Comparison of ENCODE assay signal across 20 cellular contexts in the genomic region with DNA sequence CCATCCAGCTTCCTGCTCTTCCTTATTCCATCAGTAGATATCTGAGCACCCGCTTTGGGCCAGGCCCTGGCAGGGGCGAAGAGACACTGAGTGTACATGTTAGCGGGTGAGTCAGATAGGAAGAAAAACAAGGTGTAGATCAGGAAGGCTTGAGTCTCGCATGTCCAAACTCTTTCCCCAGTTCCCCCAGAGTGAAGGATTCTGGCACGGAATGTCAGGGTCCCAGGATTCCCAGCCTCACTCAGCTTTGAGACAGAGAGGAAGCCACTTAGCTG. TPM values are rescaled to one million over a fixed set of nuclear protein-coding genes. Genes with fewer than 3 reads are reported as not detected.
DNase-seq lines count a peak whose midpoint lies in the region; ATAC-seq, FAIRE-seq and TF ChIP-seq lines count a peak whose summit lies in the region.
"Had no signal": no experiment of that assay in that cellular context is flagged by ENCODE, and none has a peak within 500 bp of the region (broad histone marks: within the 10 kb centered on the region; RNA-seq: fewer than 3 reads in every experiment).

No MANE protein-coding gene starts in this region.

- no peaks in the 10 kb centered on the region for H3K36me3 Mint-ChIP-seq in stimulated activated memory B cell treated with anti-CD40 and anti-IgM and Interleukin-4, amounts not matched to agents 10 μg/mL and 1 μg/mL and 100 μg/mL, for 72 hours
- H3K36me3 Mint-ChIP-seq: CD14-positive monocyte; CD8-positive, alpha-beta T cell; IgD-negative memory B cell had no signal

- H3K79me2 ChIP-seq in keratinocyte (ENCODE audit: control insufficient read depth, insufficient read depth, low read length): no peaks in the 10 kb centered on the region

- H3K27ac ChIP-seq in BLaER1 (peak overlapping the region; percentile 85), keratinocyte (ENCODE audit: control insufficient read depth, insufficient read depth, low read length) (no peak overlapping the region)

- no peak overlapping the region for H3K9ac ChIP-seq in BLaER1
- H3K9ac ChIP-seq in keratinocyte (ENCODE audit: control insufficient read depth, extremely low read depth, insufficient read depth, low read length): no peak overlapping the region

- no peaks in the 10 kb centered on the region for H3K27me3 Mint-ChIP-seq in stimulated activated memory B cell treated with anti-CD40 and anti-IgM and Interleukin-4, amounts not matched to agents 10 μg/mL and 1 μg/mL and 100 μg/mL, for 72 hours
- H3K27me3 Mint-ChIP-seq: IgD-negative memory B cell had no signal

- H3K4me3 ChIP-seq in BLaER1 (no peak overlapping the region), bronchial epithelial cell (ENCODE audit: low read depth, low read length) (no peak overlapping the region), keratinocyte (ENCODE audit: control insufficient read depth in 2 of 3, extremely low read depth in 1 of 3, insufficient read depth in 2 of 3, low read depth in 1 of 3, low read length in 3 of 3) (no peak overlapping the region)

- H4K20me1 ChIP-seq in BLaER1: no peaks in the 10 kb centered on the region
- H4K20me1 ChIP-seq in keratinocyte (ENCODE audit: control insufficient read depth, extremely low read depth, insufficient read depth, low read length): no peaks in the 10 kb centered on the region

- H3K27me3 ChIP-seq in BLaER1: no peaks in the 10 kb centered on the region
- H3K27me3 ChIP-seq in bronchial epithelial cell (ENCODE audit: control insufficient read depth, insufficient read depth, low read length): no peaks in the 10 kb centered on the region
- H3K27me3 ChIP-seq in keratinocyte (ENCODE audit: control insufficient read depth, extremely low read depth, insufficient read depth, low read length): peaks cover 10% of the 10 kb centered on the region

- H3K27ac Mint-ChIP-seq in stimulated activated memory B cell treated with anti-CD40 and anti-IgM and Interleukin-4, amounts not matched to agents 10 μg/mL and 1 μg/mL and 100 μg/mL, for 72 hours: peak overlapping the region; percentile 36
- H3K27ac Mint-ChIP-seq: CD14-positive monocyte; CD8-positive, alpha-beta T cell; H9 had no signal

- H3K4me2 ChIP-seq in BLaER1 (peak overlapping the region; percentile 81), keratinocyte (ENCODE audit: control insufficient read depth, extremely low read depth, insufficient read depth, low read depth, low read length) (no peak overlapping the region)

- FAIRE-seq in bronchial epithelial cell (lab: Jason Lieb, UNC) (no peak), keratinocyte (lab: Jason Lieb, UNC) (no peak)
- FAIRE-seq: D721Med, GM12892, GM19239 had no signal

- H3K4me1 ChIP-seq in BLaER1 (peaks cover 95% of the 10 kb centered on the region), keratinocyte (ENCODE audit: control insufficient read depth, extremely low read depth, insufficient read depth, low read length) (no peaks in the 10 kb centered on the region)

- dilution Hi-C loops in keratinocyte (cut with MboI; ENCODE audit: extremely low pct_ligation_motif_present, low sequenced_read_pairs): no loop called here

- H3K9me3 Mint-ChIP-seq in stimulated activated memory B cell treated with anti-CD40 and anti-IgM and Interleukin-4, amounts not matched to agents 10 μg/mL and 1 μg/mL and 100 μg/mL, for 72 hours: no peaks in the 10 kb centered on the region
- H3K9me3 Mint-ChIP-seq: CD8-positive, alpha-beta T cell; H9; IgD-negative memory B cell had no signal

- no peak for TF ChIP-seq CTCF in bronchial epithelial cell (IDR thresholded peaks at IDR 0.05; ENCODE audit: insufficient read depth, low read length, severe bottlenecking)
- no peak for TF ChIP-seq CTCF in keratinocyte (optimal IDR thresholded peaks at IDR 0.05 in 1 of 3, IDR thresholded peaks at IDR 0.05 in 1 of 3, conservative IDR thresholded peaks at IDR 0.05 in 1 of 3; ENCODE audit: extremely low read depth in 1 of 3, insufficient read depth in 2 of 3, low read length in 3 of 3)

- no peaks in the 10 kb centered on the region for H3K36me3 ChIP-seq in BLaER1
- H3K36me3 ChIP-seq in bronchial epithelial cell (ENCODE audit: control insufficient read depth, insufficient read depth, low read length): no peaks in the 10 kb centered on the region
- no peaks in the 10 kb centered on the region for H3K36me3 ChIP-seq in keratinocyte (ENCODE audit: control insufficient read depth in 2 of 2, extremely low read depth in 1 of 2, insufficient read depth in 2 of 2, low read length in 2 of 2)

- H3K9me1 ChIP-seq in keratinocyte (ENCODE audit: control insufficient read depth, extremely low read depth, insufficient read depth, low read length): no peaks in the 10 kb centered on the region

- ATAC-seq in stimulated activated memory B cell treated with anti-CD40 and anti-IgM and Interleukin-4, amounts not matched to agents 10 μg/mL and 1 μg/mL and 100 μg/mL, for 72 hours: no peak
- no peak for ATAC-seq in HG02798 (IDR thresholded peaks at IDR 0.05; ENCODE audit: poor library complexity, unreplicated experiment)
- ATAC-seq: CD8-positive, alpha-beta T cell had no signal

- H3K9me3 ChIP-seq in BLaER1 (no peaks in the 10 kb centered on the region), keratinocyte (ENCODE audit: control insufficient read depth, low read depth, low read length) (no peaks in the 10 kb centered on the region)

- peaks cover 26% of the 10 kb centered on the region for H3K4me1 Mint-ChIP-seq in stimulated activated memory B cell treated with anti-CD40 and anti-IgM and Interleukin-4, amounts not matched to agents 10 μg/mL and 1 μg/mL and 100 μg/mL, for 72 hours
- H3K4me1 Mint-ChIP-seq: H9 had no signal

- peak; percentile 65 for DNase-seq in bronchial epithelial cell (ENCODE audit: low read depth)
- DNase-seq in keratinocyte (ENCODE audit: low read depth, low spot score): peak; percentile 21
- no peak for DNase-seq in activated CD8-positive, alpha-beta memory T cell treated with anti-CD3 and anti-CD28 coated beads, Interleukin-2, amount 50 U/mL, for 48 hours
- no peak for DNase-seq in NCI-H146 treated with DMSO at 0.1 percent for 48 hours (lab: John Stamatoyannopoulos, UW; ENCODE audit: unreplicated experiment)
- DNase-seq: ACHN; CD8-positive, alpha-beta T cell; COR-L47; DMS79 treated with DMSO at 0.1 percent for 48 hours; GDM1; GOT3; H9 had no signal

- no peak overlapping the region for H3K4me3 Mint-ChIP-seq in stimulated activated memory B cell treated with anti-CD40 and anti-IgM and Interleukin-4, amounts not matched to agents 10 μg/mL and 1 μg/mL and 100 μg/mL, for 72 hours
- H3K4me3 Mint-ChIP-seq: CD14-positive monocyte; CD8-positive, alpha-beta T cell; H9 had no signal

- H2AFZ ChIP-seq in keratinocyte (ENCODE audit: control insufficient read depth, low read length): no peak overlapping the region

RNA-seq across cellular contexts. Expression of a gene that starts 24.1 kb away (rescaled TPM):
- 11.1 and 12.8 TPM in 2 replicates for total RNA-seq in bronchial epithelial cell
- 21.4 to 39.1 TPM (median 24.5 TPM) in 3 replicates for polyA plus RNA-seq in keratinocyte
- 3.4 TPM for polyA plus RNA-seq in keratinocyte (2011; ENCODE audit: low read depth)
- 16.9 and 22.6 TPM in 2 replicates for polyA plus RNA-seq in keratinocyte (2011; cell fraction: cytosol; rRNA removed)
- 50.9 and 52.5 TPM in 2 replicates for polyA plus RNA-seq in keratinocyte (2011; cell fraction: nucleus; rRNA removed)
- polyA plus RNA-seq in keratinocyte (2012; ENCODE audit: low replicate concordance): 9.4 and 25.1 TPM in 2 replicates
- polyA minus RNA-seq in keratinocyte: 46.0 to 77.2 TPM (median 60.9 TPM) in 3 replicates
- polyA minus RNA-seq in keratinocyte (2011; cell fraction: cytosol; rRNA and poly(A)+ RNA removed): 28.6 TPM
- 57.7 and 70.4 TPM in 2 replicates for polyA minus RNA-seq in keratinocyte (2011; cell fraction: nucleus; rRNA and poly(A)+ RNA removed)
- total RNA-seq: HT-29 had no signal

Comparison
In these comparisons a context has a peak if more than half of its experiments do, and no peak if none do; other contexts are left out.
1. DNase-seq: peak in bronchial epithelial cell (single experiment) and keratinocyte (single experiment); none in activated CD8-positive, alpha-beta memory T cell treated with anti-CD3 and anti-CD28 coated beads, Interleukin-2, amount 50 U/mL, for 48 hours (single experiment) and NCI-H146 treated with DMSO at 0.1 percent for 48 hours (single experiment).